24 cellular contexts compared by ENCODE assay signal in the genomic region with DNA sequence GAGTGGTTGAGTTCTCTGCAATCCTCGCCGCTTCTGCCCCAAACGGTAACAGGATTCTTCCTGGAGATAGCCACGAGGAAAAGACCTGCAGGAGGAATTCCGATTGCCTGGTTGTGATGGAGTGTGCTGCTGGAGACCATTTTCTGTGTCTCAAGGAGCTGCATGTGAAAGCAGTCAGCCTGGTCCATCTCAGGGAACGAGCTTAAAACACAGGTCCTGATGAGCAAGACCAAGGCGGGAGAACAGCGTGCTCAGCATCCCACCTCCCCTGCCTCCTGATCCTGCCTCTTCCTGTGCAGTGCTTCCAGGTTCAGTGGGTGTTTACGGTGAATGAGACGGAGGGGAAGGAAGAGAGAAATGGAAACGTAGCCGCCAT. TPM values are rescaled to one million over a fixed set of nuclear protein-coding genes. Genes with fewer than 3 reads are reported as not detected.
DNase-seq lines count a peak whose midpoint lies in the region; ATAC-seq, FAIRE-seq and TF ChIP-seq lines count a peak whose summit lies in the region.
"Had no signal": no experiment of that assay in that cellular context is flagged by ENCODE, and none has a peak within 500 bp of the region (broad histone marks: within the 10 kb centered on the region; RNA-seq: fewer than 3 reads in every experiment).

No MANE protein-coding gene starts in this region.

- DNase-seq in activated naive CD4-positive, alpha-beta T cell treated with anti-CD3 and anti-CD28 coated beads, Interleukin-2, amount 10 ng/mL, durations not matched to agents 7 days and 5 days: peak; percentile 14
- no peak for DNase-seq in activated naive CD4-positive, alpha-beta T cell (lab: John Stamatoyannopoulos, UW)
- DNase-seq in mesendoderm (peak; percentile 12), posterior vena cava (ENCODE audit: low spot score) (peak; percentile 36), GM12892 (ENCODE audit: insufficient read length) (no peak)
- DNase-seq: 8988T, AML-193, GDM1, MG63, NCI-H1048, NCI-H1417 treated with DMSO at 0.1 percent for 48 hours, NCI-H187, NCI-H446 treated with DMSO at 0.1 percent for 48 hours, NCI-H526 treated with DMSO at 0.1 percent for 48 hours had no signal

- no peaks in the 10 kb centered on the region for H3K79me2 ChIP-seq in mesendoderm (ENCODE audit: control insufficient read depth, insufficient read depth, low read length)

- H4K8ac ChIP-seq in mesendoderm (ENCODE audit: low read depth, low read length): no peak overlapping the region

- no CpG with 5 or more reads among the region's 12 CpGs for WGBS in mesendoderm (ENCODE audit: extremely low coverage, insufficient coverage, low lambda C conversion rate)

- no peaks in the 10 kb centered on the region for H3K9me3 Mint-ChIP-seq in activated naive CD4-positive, alpha-beta T cell treated with anti-CD3 and anti-CD28 coated beads, Interleukin-2, amount 10 ng/mL, durations not matched to agents 7 days and 5 days

- H2BK5ac ChIP-seq in mesendoderm (ENCODE audit: low read length): no peak overlapping the region

- no peaks in the 10 kb centered on the region for H3K27me3 ChIP-seq in mesendoderm (ENCODE audit: insufficient read depth, low read length, poor library complexity)
- H3K27me3 ChIP-seq: MG63 had no signal

- no peak for TF ChIP-seq POLR2A in GM12892 (IDR thresholded peaks at IDR 0.05; ENCODE audit: low read depth, low read length)

- H3K23ac ChIP-seq in mesendoderm (ENCODE audit: low read length): no peak overlapping the region

- no peak overlapping the region for H3K4me3 Mint-ChIP-seq in activated naive CD4-positive, alpha-beta T cell treated with anti-CD3 and anti-CD28 coated beads, Interleukin-2, amount 10 ng/mL, durations not matched to agents 7 days and 5 days
- H3K4me3 Mint-ChIP-seq: CD14-positive monocyte had no signal

- no peak overlapping the region for H2BK15ac ChIP-seq in mesendoderm (replicated peaks; ENCODE audit: low read depth)

- no peak overlapping the region for H3K27ac Mint-ChIP-seq in activated naive CD4-positive, alpha-beta T cell treated with anti-CD3 and anti-CD28 coated beads, Interleukin-2, amount 10 ng/mL, durations not matched to agents 7 days and 5 days
- H3K27ac Mint-ChIP-seq: CD14-positive monocyte had no signal

- H2BK120ac ChIP-seq in mesendoderm (ENCODE audit: low read depth, low read length): no peak overlapping the region

- no peak overlapping the region for H4K5ac ChIP-seq in mesendoderm (ENCODE audit: low read length)

- peaks cover 66% of the 10 kb centered on the region for H3K27me3 Mint-ChIP-seq in activated naive CD4-positive, alpha-beta T cell treated with anti-CD3 and anti-CD28 coated beads, Interleukin-2, amount 10 ng/mL, durations not matched to agents 7 days and 5 days

- FAIRE-seq in GM12892 (lab: Jason Lieb, UNC): no peak
- FAIRE-seq: GM19239, H54 had no signal

- H3K36me3 ChIP-seq in KOPT-K1 (ENCODE audit: insufficient read depth, low read length) (peaks cover 82% of the 10 kb centered on the region), mesendoderm (ENCODE audit: control insufficient read depth, insufficient read depth, low read length) (no peaks in the 10 kb centered on the region)
- H3K36me3 ChIP-seq: MG63, SJSA1 had no signal

- H3K36me3 Mint-ChIP-seq in activated naive CD4-positive, alpha-beta T cell treated with anti-CD3 and anti-CD28 coated beads, Interleukin-2, amount 10 ng/mL, durations not matched to agents 7 days and 5 days: no peaks in the 10 kb centered on the region
- H3K36me3 Mint-ChIP-seq: CD14-positive monocyte had no signal

- ATAC-seq in GM19328 (IDR thresholded peaks at IDR 0.05; ENCODE audit: unreplicated experiment) (no peak), HG03108 (IDR thresholded peaks at IDR 0.05; ENCODE audit: unreplicated experiment) (no peak)
- ATAC-seq: Right ventricle myocardium inferior had no signal

- peak overlapping the region; percentile 34 for H3K27ac ChIP-seq in KOPT-K1 (ENCODE audit: low read depth, low read length, poor library complexity, severe bottlenecking)
- no peak overlapping the region for H3K27ac ChIP-seq in mesendoderm (ENCODE audit: low read depth, low read length)
- H3K27ac ChIP-seq: SJSA1 had no signal

- CTCF ChIA-PET in activated naive CD4-positive, alpha-beta T cell treated with anti-CD3 and anti-CD28 coated beads, Interleukin-2, amount 10 ng/mL, durations not matched to agents 7 days and 5 days (lab: Charles Lee): interaction anchor here (1.1 kb wide), 1 partner anchor 79 kb away, joined by 4 read pairs; no protein-coding TSS in a partner anchor

- no peaks in the 10 kb centered on the region for H3K79me1 ChIP-seq in mesendoderm (ENCODE audit: low read length)

- no peak overlapping the region for H3K4me3 ChIP-seq in mesendoderm (ENCODE audit: low read length)
- H3K4me3 ChIP-seq: MG63, SJSA1 had no signal

- peaks cover under 1% of the 10 kb centered on the region for H3K9me3 ChIP-seq in KOPT-K1 (ENCODE audit: insufficient read depth, low read length, poor library complexity, severe bottlenecking)
- H3K9me3 ChIP-seq: MG63, SJSA1 had no signal

- intact Hi-C loops in posterior vena cava (cut with DNase I): no loop called here

- H3K4ac ChIP-seq in mesendoderm (ENCODE audit: low read depth, low read length): no peak overlapping the region

- H2AK5ac ChIP-seq in mesendoderm (ENCODE audit: low read length): no peak overlapping the region

- H3K18ac ChIP-seq in mesendoderm (ENCODE audit: low read length): no peak overlapping the region

- H3K56ac ChIP-seq in mesendoderm (ENCODE audit: low read length): no peak overlapping the region

- no peaks in the 10 kb centered on the region for H3K4me1 ChIP-seq in mesendoderm (ENCODE audit: control insufficient read depth, low read depth, low read length)
- H3K4me1 ChIP-seq: SJSA1 had no signal

- no peak overlapping the region for H3K4me2 ChIP-seq in mesendoderm (ENCODE audit: low read length)

- H3K9ac ChIP-seq in mesendoderm (ENCODE audit: low read length): no peak overlapping the region

- no peaks in the 10 kb centered on the region for H3K4me1 Mint-ChIP-seq in activated naive CD4-positive, alpha-beta T cell treated with anti-CD3 and anti-CD28 coated beads, Interleukin-2, amount 10 ng/mL, durations not matched to agents 7 days and 5 days
- H3K4me1 Mint-ChIP-seq: CD14-positive monocyte had no signal

RNA-seq across cellular contexts. Expression of gene VIPR2, which starts 26.5 kb away (rescaled TPM):
- 0.35 TPM for polyA plus RNA-seq in mesendoderm (2013, experiment 1 of 2)
- 0.29 TPM for polyA plus RNA-seq in mesendoderm (2013, experiment 2 of 2)
- 1 to 10 TPM; 5.0 to 7.6 TPM for total RNA-seq in posterior vena cava
- polyA plus RNA-seq in GM12892 (2012; ENCODE audit: missing spikeins): not detected
- total RNA-seq: LHCN-M2, SJSA1 had no signal
- polyA plus RNA-seq: AG04450, CD14-positive monocyte had no signal

Comparison
In these comparisons a context has a peak if more than half of its experiments do, and no peak if none do; other contexts are left out.
1. DNase-seq: peak in activated naive CD4-positive, alpha-beta T cell treated with anti-CD3 and anti-CD28 coated beads, Interleukin-2, amount 10 ng/mL, durations not matched to agents 7 days and 5 days (single experiment), mesendoderm (single experiment) and posterior vena cava (single experiment); none in activated naive CD4-positive, alpha-beta T cell (0 of 4) and GM12892 (single experiment).